In genomic region chr3:127257351-127257750, GRCh38 we compare ENCODE assay signal across 38 cellular contexts. TPM values are rescaled to one million over a fixed set of nuclear protein-coding genes. Genes with fewer than 3 reads are reported as not detected.
"Had no signal": no experiment of that assay in that cellular context is flagged by ENCODE, and none has a peak within 500 bp of the region (broad histone marks: within the 10 kb centered on the region; RNA-seq: fewer than 3 reads in every experiment).

No MANE protein-coding gene starts in this region.

- H3K4me3 ChIP-seq: ascending aorta, cardiac muscle cell had no signal

- H3K27ac ChIP-seq: ascending aorta, cardiac muscle cell, VCaP had no signal

- ATAC-seq: activated CD8-positive, alpha-beta T cell treated with anti-CD3 and anti-CD28 coated beads, Interleukin-2, amount 10 ng/mL, durations not matched to agents 7 days and 5 days; activated naive CD8-positive, alpha-beta T cell treated with anti-CD3 and anti-CD28 coated beads, Interleukin-2, amount 50 U/mL, for 24 hours had no signal

- H3K9me3 Mint-ChIP-seq: activated B cell treated with CpG ODN at 0.5 μM for 24 hours; activated CD4-positive, alpha-beta memory T cell treated with anti-CD3 and anti-CD28 coated beads, Interleukin-2, amount 10 ng/mL, durations not matched to agents 7 days and 5 days; activated CD4-positive, alpha-beta T cell treated with anti-CD3 and anti-CD28 coated beads, Interleukin-2, amount 10 ng/mL, durations not matched to agents 24 days and 14 days; activated naive CD4-positive, alpha-beta T cell treated with anti-CD3 and anti-CD28 coated beads, Interleukin-2, amount 10 ng/mL, durations not matched to agents 7 days and 5 days; activated naive CD4-positive, alpha-beta T cell treated with anti-CD3 and anti-CD28 coated beads, Interleukin-2, amount 50 U/mL, for 24 hours; activated naive CD8-positive, alpha-beta T cell treated with anti-CD3 and anti-CD28 coated beads, Interleukin-2, amount 50 U/mL, for 24 hours; activated T-cell treated with anti-CD3 and anti-CD28 coated beads, Interleukin-2, amount 50 U/mL, for 24 hours; activated T-helper 2 cell treated with anti-CD3 and anti-CD28 coated beads, Interferon-gamma antibody, Interleukin-2, Interleukin-4, amounts not matched to agents 10 μg/mL and 5 μg/mL and 100 μg/mL, durations not matched to agents 14 hours and 24 hours and 36 hours; central memory CD8-positive, alpha-beta T cell; T-helper 1 cell treated with Interleukin-12 subunit alpha and Interleukin-12 subunit beta and Interleukin-4 antibody, amounts not matched to agents 30 μg/mL and 1 μg/mL, for 36 hours; T-helper 2 cell treated with Interferon-gamma antibody and Interleukin-4, amounts not matched to agents 5 μg/mL and 100 μg/mL, for 36 hours had no signal

- H3K36me3 Mint-ChIP-seq: activated naive CD4-positive, alpha-beta T cell treated with anti-CD3 and anti-CD28 coated beads, Interleukin-2, amount 10 ng/mL, durations not matched to agents 7 days and 5 days; activated naive CD4-positive, alpha-beta T cell treated with anti-CD3 and anti-CD28 coated beads, Interleukin-2, amount 50 U/mL, for 24 hours; activated naive CD8-positive, alpha-beta T cell; activated naive CD8-positive, alpha-beta T cell treated with anti-CD3 and anti-CD28 coated beads, Interleukin-2, amount 10 ng/mL, durations not matched to agents 7 days and 5 days; brain had no signal

- H3K4me1 Mint-ChIP-seq: activated B cell treated with CpG ODN at 0.5 μM for 24 hours; activated CD4-positive, alpha-beta memory T cell treated with anti-CD3 and anti-CD28 coated beads, Interleukin-2, amount 10 ng/mL, durations not matched to agents 7 days and 5 days; activated CD4-positive, alpha-beta T cell treated with anti-CD3 and anti-CD28 coated beads, Interleukin-2, amount 10 ng/mL, durations not matched to agents 24 days and 14 days; activated naive CD4-positive, alpha-beta T cell treated with anti-CD3 and anti-CD28 coated beads, Interleukin-2, amount 10 ng/mL, durations not matched to agents 7 days and 5 days; activated naive CD4-positive, alpha-beta T cell treated with anti-CD3 and anti-CD28 coated beads, Interleukin-2, amount 50 U/mL, for 24 hours; activated naive CD8-positive, alpha-beta T cell treated with anti-CD3 and anti-CD28 coated beads, Interleukin-2, amount 10 ng/mL, durations not matched to agents 7 days and 5 days; activated naive CD8-positive, alpha-beta T cell treated with anti-CD3 and anti-CD28 coated beads, Interleukin-2, amount 50 U/mL, for 24 hours; central memory CD8-positive, alpha-beta T cell had no signal

- H3K36me3 ChIP-seq: ascending aorta, cardiac muscle cell had no signal

- H3K27ac Mint-ChIP-seq: activated B cell treated with CpG ODN at 0.5 μM for 24 hours; activated CD4-positive, alpha-beta memory T cell treated with anti-CD3 and anti-CD28 coated beads, Interleukin-2, amount 10 ng/mL, durations not matched to agents 7 days and 5 days; activated CD4-positive, alpha-beta T cell treated with anti-CD3 and anti-CD28 coated beads, Interleukin-2, amount 10 ng/mL, durations not matched to agents 24 days and 14 days; activated CD8-positive, alpha-beta T cell treated with anti-CD3 and anti-CD28 coated beads, Interleukin-2, amount 10 ng/mL, durations not matched to agents 7 days and 5 days; activated naive CD4-positive, alpha-beta T cell treated with anti-CD3 and anti-CD28 coated beads, Interleukin-2, amount 10 ng/mL, durations not matched to agents 7 days and 5 days; activated naive CD4-positive, alpha-beta T cell treated with anti-CD3 and anti-CD28 coated beads, Interleukin-2, amount 50 U/mL, for 24 hours; activated naive CD8-positive, alpha-beta T cell; activated naive CD8-positive, alpha-beta T cell treated with anti-CD3 and anti-CD28 coated beads, Interleukin-2, amount 10 ng/mL, durations not matched to agents 7 days and 5 days; activated naive CD8-positive, alpha-beta T cell treated with anti-CD3 and anti-CD28 coated beads, Interleukin-2, amount 50 U/mL, for 24 hours; activated T-cell treated with anti-CD3 and anti-CD28 coated beads, Interleukin-2, amount 50 U/mL, for 24 hours; activated T-helper 2 cell treated with anti-CD3 and anti-CD28 coated beads, Interferon-gamma antibody, Interleukin-2, Interleukin-4, amounts not matched to agents 10 μg/mL and 5 μg/mL and 100 μg/mL, durations not matched to agents 14 hours and 24 hours and 36 hours; brain; T-helper 1 cell treated with Interleukin-12 subunit alpha and Interleukin-12 subunit beta and Interleukin-4 antibody, amounts not matched to agents 30 μg/mL and 1 μg/mL, for 36 hours; T-helper 2 cell treated with Interferon-gamma antibody and Interleukin-4, amounts not matched to agents 5 μg/mL and 100 μg/mL, for 36 hours had no signal

- H3K27me3 ChIP-seq: ascending aorta, cardiac muscle cell had no signal

- H3K9me3 ChIP-seq: ascending aorta had no signal

- H3K4me1 ChIP-seq: ascending aorta had no signal

- DNase-seq: activated B cell treated with CpG ODN at 0.5 μM for 24 hours; activated CD4-positive, alpha-beta memory T cell treated with anti-CD3 and anti-CD28 coated beads, Interleukin-2, amount 10 ng/mL, durations not matched to agents 7 days and 5 days; activated CD4-positive, alpha-beta T cell treated with anti-CD3 and anti-CD28 coated beads for 4 hours; activated CD4-positive, alpha-beta T cell treated with anti-CD3 and anti-CD28 coated beads, Interleukin-2, amount 10 ng/mL, durations not matched to agents 24 days and 14 days; activated CD4-positive, alpha-beta T cell treated with anti-CD3 and anti-CD28 coated beads, Interleukin-2, amount 50 U/mL, for 1 hour; activated CD4-positive, alpha-beta T cell treated with anti-CD3 and anti-CD28 coated beads, Interleukin-2, amount 50 U/mL, for 4 hours; activated CD4-positive, CD25-positive, alpha-beta regulatory T cell treated with anti-CD3 and anti-CD28 coated beads, Interleukin-2, amount 50 U/mL, for 72 hours; activated CD8-positive, alpha-beta memory T cell treated with anti-CD3 and anti-CD28 coated beads for 24 hours; activated CD8-positive, alpha-beta memory T cell treated with anti-CD3 and anti-CD28 coated beads, Interleukin-2, amount 50 U/mL, for 48 hours; activated CD8-positive, alpha-beta T cell treated with anti-CD3 and anti-CD28 coated beads, Interleukin-2, amount 10 ng/mL, durations not matched to agents 7 days and 5 days; activated effector memory CD4-positive, alpha-beta T cell treated with Interleukin-2 at 50 U/mL for 16 hours; activated gamma-delta T cell; activated naive CD4-positive, alpha-beta T cell treated with anti-CD3 and anti-CD28 coated beads, Interleukin-2, amount 10 ng/mL, durations not matched to agents 7 days and 5 days; activated naive CD4-positive, alpha-beta T cell treated with Interleukin-2 at 50 U/mL for 16 hours; activated naive CD8-positive, alpha-beta T cell treated with anti-CD3 and anti-CD28 coated beads, Interleukin-2, amount 10 ng/mL, durations not matched to agents 7 days and 5 days; activated naive CD8-positive, alpha-beta T cell treated with anti-CD3 and anti-CD28 coated beads, Interleukin-2, amount 50 U/mL, for 24 hours; activated T-cell treated with anti-CD3 and anti-CD28 coated beads, Interleukin-2, amount 50 U/mL, for 24 hours; activated T-cell treated with anti-CD3 and anti-CD28 coated beads, Interleukin-2, amount 50 U/mL, for 48 hours; amygdala; anterior cingulate cortex; cerebellar nuclear complex; SW 1271; T-helper 1 cell; T-helper 2 cell; T-helper 9 cell had no signal

- H3K4me3 Mint-ChIP-seq: activated B cell treated with CpG ODN at 0.5 μM for 24 hours; activated CD4-positive, alpha-beta memory T cell treated with anti-CD3 and anti-CD28 coated beads, Interleukin-2, amount 10 ng/mL, durations not matched to agents 7 days and 5 days; activated CD4-positive, alpha-beta T cell treated with anti-CD3 and anti-CD28 coated beads, Interleukin-2, amount 10 ng/mL, durations not matched to agents 24 days and 14 days; activated CD8-positive, alpha-beta T cell treated with anti-CD3 and anti-CD28 coated beads, Interleukin-2, amount 10 ng/mL, durations not matched to agents 7 days and 5 days; activated naive CD4-positive, alpha-beta T cell treated with anti-CD3 and anti-CD28 coated beads, Interleukin-2, amount 10 ng/mL, durations not matched to agents 7 days and 5 days; activated naive CD4-positive, alpha-beta T cell treated with anti-CD3 and anti-CD28 coated beads, Interleukin-2, amount 50 U/mL, for 24 hours; activated naive CD8-positive, alpha-beta T cell; activated naive CD8-positive, alpha-beta T cell treated with anti-CD3 and anti-CD28 coated beads, Interleukin-2, amount 10 ng/mL, durations not matched to agents 7 days and 5 days; activated naive CD8-positive, alpha-beta T cell treated with anti-CD3 and anti-CD28 coated beads, Interleukin-2, amount 50 U/mL, for 24 hours; activated T-cell treated with anti-CD3 and anti-CD28 coated beads, Interleukin-2, amount 50 U/mL, for 24 hours; brain; central memory CD8-positive, alpha-beta T cell; T-helper 1 cell treated with Interleukin-12 subunit alpha and Interleukin-12 subunit beta and Interleukin-4 antibody, amounts not matched to agents 30 μg/mL and 1 μg/mL, for 36 hours; T-helper 2 cell treated with Interferon-gamma antibody and Interleukin-4, amounts not matched to agents 5 μg/mL and 100 μg/mL, for 36 hours had no signal

- H3K27me3 Mint-ChIP-seq: activated CD4-positive, alpha-beta memory T cell treated with anti-CD3 and anti-CD28 coated beads, Interleukin-2, amount 10 ng/mL, durations not matched to agents 7 days and 5 days; activated CD4-positive, alpha-beta T cell treated with anti-CD3 and anti-CD28 coated beads, Interleukin-2, amount 10 ng/mL, durations not matched to agents 24 days and 14 days; activated naive CD8-positive, alpha-beta T cell; activated naive CD8-positive, alpha-beta T cell treated with anti-CD3 and anti-CD28 coated beads, Interleukin-2, amount 10 ng/mL, durations not matched to agents 7 days and 5 days had no signal

RNA-seq across cellular contexts. Expression of gene PRR20G, which starts 30.5 kb away (rescaled TPM):
- total RNA-seq: activated B cell treated with CpG ODN at 0.5 μM for 24 hours; activated CD4-positive, alpha-beta memory T cell treated with anti-CD3 and anti-CD28 coated beads, Interleukin-2, amount 10 ng/mL, durations not matched to agents 7 days and 5 days; activated CD4-positive, alpha-beta T cell treated with anti-CD3 and anti-CD28 coated beads, Interleukin-2, amount 10 ng/mL, durations not matched to agents 24 days and 14 days; activated CD8-positive, alpha-beta T cell treated with anti-CD3 and anti-CD28 coated beads, Interleukin-2, amount 10 ng/mL, durations not matched to agents 7 days and 5 days; activated naive CD8-positive, alpha-beta T cell treated with anti-CD3 and anti-CD28 coated beads, Interleukin-2, amount 10 ng/mL, durations not matched to agents 7 days and 5 days; activated T-helper 2 cell treated with anti-CD3 and anti-CD28 coated beads, Interferon-gamma antibody, Interleukin-2, Interleukin-4, amounts not matched to agents 10 μg/mL and 5 μg/mL and 100 μg/mL, durations not matched to agents 14 hours and 24 hours and 36 hours; ascending aorta; bronchial epithelial cell; cardiac muscle cell; chondrocyte had no signal
- polyA plus RNA-seq: adipose tissue, cardiac muscle cell had no signal
